8 cellular contexts compared by ENCODE assay signal in the genomic region with DNA sequence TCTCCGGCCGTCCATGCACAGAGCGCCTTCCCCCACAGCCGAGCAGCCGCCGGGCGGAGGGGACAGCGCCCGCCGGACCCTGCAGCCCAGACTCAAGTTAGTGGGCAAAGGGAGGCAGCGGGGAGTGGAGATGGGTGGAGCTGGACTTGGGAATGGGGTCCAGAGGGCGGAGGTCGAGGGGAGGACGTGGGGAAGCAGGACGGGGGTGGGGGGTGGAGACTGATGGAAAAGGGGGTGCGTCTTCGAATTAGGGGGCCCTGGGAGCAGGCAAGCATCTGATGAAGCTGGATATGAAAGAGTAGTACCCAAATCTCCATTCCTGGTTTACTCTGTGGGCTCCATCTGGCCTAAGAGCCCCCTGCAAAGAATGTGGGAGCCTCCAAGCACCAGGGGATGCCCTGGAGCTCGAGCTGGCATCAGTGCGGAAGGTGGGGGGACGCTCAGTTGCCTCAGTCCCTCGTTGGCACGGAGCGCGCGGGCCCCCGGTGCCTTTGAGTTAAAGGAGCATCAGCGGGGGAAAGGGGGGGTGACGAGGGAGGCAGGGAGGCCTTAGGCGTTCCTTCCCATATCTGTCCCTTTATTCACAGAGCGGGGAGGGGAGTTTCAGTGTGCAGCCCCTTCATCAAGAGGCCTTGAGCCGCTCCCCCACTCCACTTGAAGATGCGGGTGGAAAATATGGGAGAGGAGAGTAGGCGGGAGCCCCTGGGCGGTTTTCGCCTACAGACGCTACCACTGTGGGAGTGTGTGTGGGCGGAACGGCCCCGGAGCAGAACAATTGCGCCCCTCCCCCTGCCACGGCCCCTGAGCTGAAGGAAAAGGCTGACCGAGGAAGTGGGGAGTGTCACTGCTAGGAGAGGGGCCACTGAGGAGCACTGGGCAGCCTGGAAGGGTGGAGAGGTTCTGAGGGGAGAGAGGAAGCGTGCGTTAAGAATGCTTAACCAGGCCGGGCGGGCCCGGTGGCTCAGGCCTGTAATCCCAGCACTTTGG. TPM values are rescaled to one million over a fixed set of nuclear protein-coding genes. Genes with fewer than 3 reads are reported as not detected.
DNase-seq lines count a peak whose midpoint lies in the region; ATAC-seq, FAIRE-seq and TF ChIP-seq lines count a peak whose summit lies in the region.

No MANE protein-coding gene starts in this region.

- in situ Hi-C loops in ACHN (cut with HindIII; ENCODE audit: low pct_ligation_motif_present, low pct_unique_long_range_greater_than_20kb, low sequenced_read_pairs) = no loop called here

- H3K9ac ChIP-seq in iPS-20b (ENCODE audit: low read depth, low read length) (peak overlapping the region; percentile 77; the same call in 1 of the 2 replicates), skeletal muscle tissue (ENCODE audit: low read depth in 1 of 3, low read length in 3 of 3) (peak overlapping the region; percentile 75 to 84 (median 80))

- H3K36me3 ChIP-seq in bronchial epithelial cell (ENCODE audit: control insufficient read depth, insufficient read depth, low read length) = peaks cover 23% of the 10 kb centered on the region
- H3K36me3 ChIP-seq in iPS-20b (ENCODE audit: insufficient read depth, low read depth, low read length) = peaks cover 33% of the 10 kb centered on the region
- peaks cover 14 to 21% (median 19%) of the 10 kb centered on the region in 3 donors for H3K36me3 ChIP-seq in skeletal muscle tissue (ENCODE audit: control insufficient read depth in 3 of 3, insufficient read depth in 3 of 3, low read length in 3 of 3)

- H3K9me3 ChIP-seq in iPS-20b (ENCODE audit: insufficient read depth, low read depth, low read length) (no peaks in the 10 kb centered on the region), skeletal muscle tissue (ENCODE audit: control insufficient read depth in 3 of 3, low read length in 3 of 3) (no peaks in the 10 kb centered on the region)

- H3K4me1 ChIP-seq in iPS-20b (ENCODE audit: insufficient read depth, low read length) (peaks cover 16% of the 10 kb centered on the region; the same call in 1 of the 2 replicates), skeletal muscle tissue (ENCODE audit: control insufficient read depth in 3 of 3, insufficient read depth in 3 of 3, low read length in 3 of 3) (peaks cover 41 to 56% (median 51%) of the 10 kb centered on the region in 3 donors)

- DNase-seq in ACHN (peak; percentile 75), HK-2 (ENCODE audit: unreplicated experiment) (peak; percentile 84), T-helper 9 cell (peak; percentile 24), bronchial epithelial cell (ENCODE audit: low read depth) (no peak), LoVo (ENCODE audit: low spot score) (no peak)

- no peak overlapping the region for H3K27ac ChIP-seq in iPS-20b (ENCODE audit: low read length)
- H3K27ac ChIP-seq in skeletal muscle tissue (ENCODE audit: low read depth, low read length) = peak overlapping the region; percentile 70

- H3K27me3 ChIP-seq in bronchial epithelial cell (ENCODE audit: control insufficient read depth, insufficient read depth, low read length) (no peaks in the 10 kb centered on the region), iPS-20b (ENCODE audit: insufficient read depth, low read length) (no peaks in the 10 kb centered on the region), skeletal muscle tissue (ENCODE audit: control insufficient read depth in 3 of 3, insufficient read depth in 3 of 3, low read length in 3 of 3) (no peaks in the 10 kb centered on the region)

- no peak for FAIRE-seq in bronchial epithelial cell (lab: Jason Lieb, UNC)

- H3K4me3 ChIP-seq in bronchial epithelial cell (ENCODE audit: low read depth, low read length) (peak overlapping the region; percentile 55), iPS-20b (ENCODE audit: low read length) (peak overlapping the region; percentile 90), skeletal muscle tissue (ENCODE audit: low read length in 3 of 3) (peak overlapping the region; percentile 64 to 88 (median 87))

- TF ChIP-seq CTCF in bronchial epithelial cell (IDR thresholded peaks at IDR 0.05; ENCODE audit: insufficient read depth, low read length, severe bottlenecking) = no peak

- ATAC-seq in HG02884 (IDR thresholded peaks at IDR 0.05; ENCODE audit: unreplicated experiment) = no peak

RNA-seq across cellular contexts. Expression of gene NAB2, which starts 0.6 kb away (rescaled TPM):
- 33.0 and 40.5 TPM in 2 replicates for total RNA-seq in bronchial epithelial cell
- 38.1 TPM for total RNA-seq in skeletal muscle tissue

RNA-seq across cellular contexts. Expression of gene NEMP1, which starts 11.0 kb away (rescaled TPM):
- total RNA-seq in bronchial epithelial cell = 4.2 and 5.2 TPM in 2 replicates
- total RNA-seq in skeletal muscle tissue = 11.0 TPM

RNA-seq across cellular contexts. Expression of gene STAT6, which starts 21.6 kb away (rescaled TPM):
- total RNA-seq in bronchial epithelial cell (30.8 and 77.7 TPM in 2 replicates), skeletal muscle tissue (31.8 TPM)

RNA-seq across cellular contexts. Expression of gene LRP1, which starts 38.7 kb away (rescaled TPM):
- total RNA-seq in bronchial epithelial cell (24.5 and 44.2 TPM in 2 replicates), skeletal muscle tissue (118 TPM)

RNA-seq across cellular contexts. Expression of gene MYO1A, which starts 39.6 kb away (rescaled TPM):
- total RNA-seq in bronchial epithelial cell (under 0.01 and 0.13 TPM in 2 replicates), skeletal muscle tissue (not detected)

Comparison
In these comparisons a context has a peak if more than half of its experiments do, and no peak if none do; other contexts are left out.
1. DNase-seq: peak in ACHN (single experiment), HK-2 (single experiment) and T-helper 9 cell (single experiment); none in bronchial epithelial cell (single experiment) and LoVo (single experiment).
2. Peak in every context shown above with its lines, with median percentiles within 50 percentile points of each other: H3K4me3 ChIP-seq.